8 cellular contexts compared by ENCODE assay signal in genomic region chr4:6087669-6088068, GRCh38.
DNase-seq lines count a peak whose midpoint lies in the region; ATAC-seq, FAIRE-seq and TF ChIP-seq lines count a peak whose summit lies in the region.

No MANE protein-coding gene starts in this region.

- no peaks in the 10 kb centered on the region for H3F3A ChIP-seq in Loucy (ENCODE audit: low read depth)

- no peaks in the 10 kb centered on the region for H3K9me3 ChIP-seq in Loucy (ENCODE audit: insufficient read depth, low read depth, low read length)
- no peaks in the 10 kb centered on the region for H3K9me3 ChIP-seq in kidney (ENCODE audit: control insufficient read depth in 1 of 2, low read length in 2 of 2)
- no peaks in the 10 kb centered on the region for H3K9me3 ChIP-seq in ovary

- no peak overlapping the region for H2AFZ ChIP-seq in Loucy (ENCODE audit: low read length)

- no peaks in the 10 kb centered on the region for H3K79me2 ChIP-seq in Loucy (ENCODE audit: insufficient read depth, low read length)

- WGBS in ovary, 3 donors, result 35 to 58% (median 55%) methylated on average over 2 of the region's 2 CpGs

- no peak overlapping the region for H3K4me3 Mint-ChIP-seq in activated T-cell treated with anti-CD3 and anti-CD28 coated beads, Interleukin-2, amount 50 U/mL, for 4 hours

- H3K4me1 ChIP-seq in Loucy (ENCODE audit: insufficient read depth, low read length, poor library complexity, severe bottlenecking) (peaks cover 13% of the 10 kb centered on the region), kidney (ENCODE audit: control insufficient read depth in 1 of 2, insufficient read depth in 1 of 2, low read depth in 1 of 2, low read length in 2 of 2) (no peaks in the 10 kb centered on the region), ovary (ENCODE audit: insufficient read depth) (no peaks in the 10 kb centered on the region)

- H3K9me2 ChIP-seq in Loucy (replicated peaks; ENCODE audit: low read depth, low read length), result no peaks in the 10 kb centered on the region

- no peaks in the 10 kb centered on the region for H4K20me1 ChIP-seq in Loucy (ENCODE audit: insufficient read depth, low read length, poor library complexity, severe bottlenecking)

- H3K9ac ChIP-seq in Loucy (ENCODE audit: low read depth, low read length, poor library complexity, severe bottlenecking), result no peak overlapping the region
- no peak overlapping the region for H3K9ac ChIP-seq in kidney (ENCODE audit: low read length in 2 of 2)

- H3K27ac ChIP-seq in kidney (ENCODE audit: low read depth in 2 of 2, low read length in 2 of 2) (no peak overlapping the region), ovary (no peak overlapping the region)

- no peaks in the 10 kb centered on the region for H3K36me3 ChIP-seq in Loucy (ENCODE audit: insufficient read depth, low read length)
- no peaks in the 10 kb centered on the region for H3K36me3 ChIP-seq in kidney (ENCODE audit: control insufficient read depth in 1 of 2, insufficient read depth in 2 of 2, low read length in 2 of 2)
- H3K36me3 ChIP-seq in ovary, result no peaks in the 10 kb centered on the region

- no peak for ATAC-seq in activated T-cell treated with anti-CD3 and anti-CD28 coated beads, Interleukin-2, amount 50 U/mL, for 4 hours

- no peak for TF ChIP-seq POLR2A in ovary (IDR thresholded peaks at IDR 0.05)

- TF ChIP-seq CTCF in Loucy (conservative IDR thresholded peaks at IDR 0.05; ENCODE audit: low read length), result peak; percentile 51
- TF ChIP-seq CTCF in WI38 (IDR thresholded peaks at IDR 0.05; ENCODE audit: low read depth, low read length), result peak; percentile 44; the same call in 1 of the 2 replicates
- TF ChIP-seq CTCF in kidney (IDR thresholded peaks at IDR 0.05; ENCODE audit: borderline replicate concordance, extremely low read depth, insufficient read depth), result peak; percentile 62
- no peak for TF ChIP-seq CTCF in ovary (IDR thresholded peaks at IDR 0.05)

- no peak overlapping the region for H3K4me3 ChIP-seq in Loucy (ENCODE audit: low read length, poor library complexity, severe bottlenecking)
- H3K4me3 ChIP-seq in WI38 (ENCODE audit: low read depth, low read length), result no peak overlapping the region
- H3K4me3 ChIP-seq in kidney (ENCODE audit: low read length in 2 of 2), result no peak overlapping the region
- H3K4me3 ChIP-seq in ovary, result no peak overlapping the region

- peaks cover 11% of the 10 kb centered on the region for H3K4me1 Mint-ChIP-seq in activated T-cell treated with anti-CD3 and anti-CD28 coated beads, Interleukin-2, amount 50 U/mL, for 4 hours (ENCODE audit: low read depth)

- H3K4me2 ChIP-seq in Loucy (ENCODE audit: low read depth, low read length, poor library complexity, severe bottlenecking), result no peak overlapping the region

- H3K9me3 Mint-ChIP-seq in activated T-cell treated with anti-CD3 and anti-CD28 coated beads, Interleukin-2, amount 50 U/mL, for 4 hours, result no peaks in the 10 kb centered on the region

- FAIRE-seq in kidney (lab: Jason Lieb, UNC), result no peak

- no peaks in the 10 kb centered on the region for H3K27me3 ChIP-seq in Loucy (ENCODE audit: insufficient read depth, low read length, poor library complexity, severe bottlenecking)
- H3K27me3 ChIP-seq in ovary, result no peaks in the 10 kb centered on the region

- H3K27me3 Mint-ChIP-seq in activated T-cell treated with anti-CD3 and anti-CD28 coated beads, Interleukin-2, amount 50 U/mL, for 4 hours (ENCODE audit: low read depth), result no peaks in the 10 kb centered on the region

- no peaks in the 10 kb centered on the region for H3K36me3 Mint-ChIP-seq in activated T-cell treated with anti-CD3 and anti-CD28 coated beads, Interleukin-2, amount 50 U/mL, for 4 hours (ENCODE audit: insufficient read depth)

- intact Hi-C loops in kidney (cut with DNase I) (no loop called here), ovary (cut with DNase I) (no loop called here)

- peak; percentile 79 for DNase-seq in DMS53 treated with DMSO at 0.1 percent for 48 hours (lab: John Stamatoyannopoulos, UW; ENCODE audit: unreplicated experiment)
- DNase-seq in kidney, result no peak
- no peak for DNase-seq in ovary
- DNase-seq in NCI-H128 (lab: John Stamatoyannopoulos, UW; ENCODE audit: unreplicated experiment), result no peak
- no peak for DNase-seq in activated T-cell treated with anti-CD3 and anti-CD28 coated beads, Interleukin-2, amount 50 U/mL, for 4 hours
- no peak for DNase-seq in AG08395 (ENCODE audit: low spot score)

- TF ChIP-seq EP300 in ovary (IDR thresholded peaks at IDR 0.05), result no peak

Comparison
In these comparisons a context has a peak if more than half of its experiments do, and no peak if none do; other contexts are left out.
1. CTCF ChIP-seq: peak in Loucy (single experiment), WI38 (single experiment) and kidney (single experiment); none in ovary (0 of 3).